12 cellular contexts compared by ENCODE assay signal in genomic region chr6:112269165-112269564, GRCh38. TPM values are rescaled to one million over a fixed set of nuclear protein-coding genes. Genes with fewer than 3 reads are reported as not detected.
A peak's percentile ranks its signal among the peaks of the same experiment; 100 is the strongest.
DNase-seq lines count a peak whose midpoint lies in the region; ATAC-seq and TF ChIP-seq lines count a peak whose summit lies in the region.
"Had no signal": no experiment of that assay in that cellular context is flagged by ENCODE, and none has a peak within 500 bp of the region (broad histone marks: within the 10 kb centered on the region; RNA-seq: fewer than 3 reads in every experiment).

No MANE protein-coding gene starts in this region.

- no peak overlapping the region for H3K4me3 Mint-ChIP-seq in CD8-positive, alpha-beta memory T cell
- no peak overlapping the region for H3K4me3 Mint-ChIP-seq in naive thymus-derived CD4-positive, alpha-beta T cell

- intact Hi-C loops in transverse colon (cut with DNase I; ENCODE audit: low total_unique reads): no loop called here
- intact Hi-C loops in naive thymus-derived CD4-positive, alpha-beta T cell (cut with micrococcal nuclease): no loop called here

- peaks cover 2 to 7% of the 10 kb centered on the region in 2 donors for H3K27me3 Mint-ChIP-seq in CD8-positive, alpha-beta memory T cell
- peaks cover 0 to 44% (median 9%) of the 10 kb centered on the region in 5 donors for H3K27me3 Mint-ChIP-seq in naive thymus-derived CD4-positive, alpha-beta T cell

- no peaks in the 10 kb centered on the region for H3K9me3 ChIP-seq in WERI-Rb-1 (ENCODE audit: severe bottlenecking)
- no peaks in the 10 kb centered on the region for H3K9me3 ChIP-seq in right atrium auricular region
- no peaks in the 10 kb centered on the region for H3K9me3 ChIP-seq in transverse colon
- H3K9me3 ChIP-seq in CD8-positive, alpha-beta memory T cell (ENCODE audit: low read length): no peaks in the 10 kb centered on the region
- H3K9me3 ChIP-seq in naive thymus-derived CD4-positive, alpha-beta T cell (ENCODE audit: control insufficient read depth in 2 of 3, low read length in 3 of 3): no peaks in the 10 kb centered on the region
- H3K9me3 ChIP-seq: adrenal gland had no signal

- H3K4me1 Mint-ChIP-seq in CD8-positive, alpha-beta memory T cell: peaks cover 9 to 16% (median 14%) of the 10 kb centered on the region in 3 donors
- peaks cover 0 to 2% (median 0%) of the 10 kb centered on the region in 7 donors for H3K4me1 Mint-ChIP-seq in naive thymus-derived CD4-positive, alpha-beta T cell

- H3K27me3 ChIP-seq in WERI-Rb-1 (ENCODE audit: insufficient read depth, low read depth, severe bottlenecking): no peaks in the 10 kb centered on the region
- no peaks in the 10 kb centered on the region for H3K27me3 ChIP-seq in right atrium auricular region
- H3K27me3 ChIP-seq in transverse colon: no peaks in the 10 kb centered on the region
- H3K27me3 ChIP-seq in CD8-positive, alpha-beta memory T cell (ENCODE audit: insufficient read depth, low read length, poor library complexity, severe bottlenecking): no peaks in the 10 kb centered on the region
- H3K27me3 ChIP-seq in naive thymus-derived CD4-positive, alpha-beta T cell (ENCODE audit: control insufficient read depth in 2 of 2, insufficient read depth in 2 of 2, low read length in 2 of 2): no peaks in the 10 kb centered on the region
- H3K27me3 ChIP-seq: adrenal gland had no signal

- no peaks in the 10 kb centered on the region for H3K36me3 ChIP-seq in WERI-Rb-1
- no peaks in the 10 kb centered on the region for H3K36me3 ChIP-seq in right atrium auricular region
- no peaks in the 10 kb centered on the region for H3K36me3 ChIP-seq in transverse colon
- no peaks in the 10 kb centered on the region for H3K36me3 ChIP-seq in CD8-positive, alpha-beta memory T cell (ENCODE audit: insufficient read depth, low read length)
- no peaks in the 10 kb centered on the region for H3K36me3 ChIP-seq in naive thymus-derived CD4-positive, alpha-beta T cell (ENCODE audit: control insufficient read depth in 2 of 3, insufficient read depth in 3 of 3, low read length in 3 of 3)
- H3K36me3 ChIP-seq: adrenal gland had no signal

- DNase-seq in NCI-H146 (lab: John Stamatoyannopoulos, UW): peak; percentile 20
- no peak for DNase-seq in NCI-H146 treated with DMSO at 0.1 percent for 48 hours (lab: John Stamatoyannopoulos, UW; ENCODE audit: unreplicated experiment)
- DNase-seq in WERI-Rb-1: no peak
- DNase-seq in right atrium auricular region (ENCODE audit: low spot score): no peak
- DNase-seq in transverse colon: no peak
- DNase-seq in CD8-positive, alpha-beta memory T cell: no peak
- no peak for DNase-seq in NCI-H187 treated with DMSO at 0.1 percent for 48 hours (lab: John Stamatoyannopoulos, UW)
- DNase-seq in naive thymus-derived CD4-positive, alpha-beta T cell: no peak
- DNase-seq: activated CD4-positive, alpha-beta T cell treated with anti-CD3 and anti-CD28 coated beads for 48 hours; NK-92 treated with Interleukin-12 subunit alpha and Interleukin-12 subunit beta, amount 100 ng/mL, for 24 hours; small intestine had no signal

- in situ Hi-C loops in transverse colon (cut with MboI; ENCODE audit: low pct_ligation_motif_present in 1 of 4, low pct_unique_long_range_greater_than_20kb in 1 of 4, low sequenced_read_pairs in 3 of 4): no loop called here

- no peaks in the 10 kb centered on the region for H3K9me3 Mint-ChIP-seq in CD8-positive, alpha-beta memory T cell
- peaks cover 0 to 4% (median 0%) of the 10 kb centered on the region in 11 donors for H3K9me3 Mint-ChIP-seq in naive thymus-derived CD4-positive, alpha-beta T cell

- ATAC-seq in naive thymus-derived CD4-positive, alpha-beta T cell: no peak

- peaks cover 0 to 26% of the 10 kb centered on the region in 2 donors for H3K4me1 ChIP-seq in right atrium auricular region
- H3K4me1 ChIP-seq in transverse colon: peaks cover 0 to 12% (median 4%) of the 10 kb centered on the region in 4 donors
- no peaks in the 10 kb centered on the region for H3K4me1 ChIP-seq in CD8-positive, alpha-beta memory T cell (ENCODE audit: insufficient read depth, low read length)
- H3K4me1 ChIP-seq in naive thymus-derived CD4-positive, alpha-beta T cell (ENCODE audit: control insufficient read depth in 2 of 2, insufficient read depth in 2 of 2, low read length in 2 of 2): no peaks in the 10 kb centered on the region

- POLR2A ChIA-PET in CD8-positive, alpha-beta memory T cell (lab: Charles Lee): no interaction called here
- POLR2A ChIA-PET in naive thymus-derived CD4-positive, alpha-beta T cell (lab: Charles Lee): interaction anchor here (1.0 kb wide), 1 partner anchor 24 kb away, joined by 7 read pairs; no protein-coding TSS in a partner anchor

- H3K27ac ChIP-seq in WERI-Rb-1 (no peak overlapping the region), right atrium auricular region (peak overlapping the region; percentile 53 to 70), transverse colon (peak overlapping the region; percentile 29 to 73 (median 54))
- no peak overlapping the region for H3K27ac ChIP-seq in CD8-positive, alpha-beta memory T cell (ENCODE audit: low read depth, low read length)
- H3K27ac ChIP-seq in naive thymus-derived CD4-positive, alpha-beta T cell (ENCODE audit: low read depth, low read length): no peak overlapping the region

- CTCF ChIA-PET in CD8-positive, alpha-beta memory T cell (lab: Charles Lee): interaction anchor here (1.0 kb wide), 1 partner anchor 12 kb away, joined by 3 read pairs; no protein-coding TSS in a partner anchor
- CTCF ChIA-PET in naive thymus-derived CD4-positive, alpha-beta T cell (lab: Charles Lee): no interaction called here

- TF ChIP-seq POLR2A in transverse colon (IDR thresholded peaks at IDR 0.05): no peak

- no peaks in the 10 kb centered on the region for H3K36me3 Mint-ChIP-seq in CD8-positive, alpha-beta memory T cell
- no peaks in the 10 kb centered on the region for H3K36me3 Mint-ChIP-seq in naive thymus-derived CD4-positive, alpha-beta T cell

- TF ChIP-seq EP300 in transverse colon (IDR thresholded peaks at IDR 0.05; ENCODE audit: low read depth): no peak

- 55 to 64% methylated on average over 4 of the region's 4 CpGs for WGBS in transverse colon (ENCODE audit: low coverage in 1 of 2), 2 donors

- no peak overlapping the region for H3K4me3 ChIP-seq in WERI-Rb-1 (ENCODE audit: low read depth, low read length)
- no peak overlapping the region for H3K4me3 ChIP-seq in right atrium auricular region
- no peak overlapping the region for H3K4me3 ChIP-seq in transverse colon
- no peak overlapping the region for H3K4me3 ChIP-seq in CD8-positive, alpha-beta memory T cell (ENCODE audit: low read length)
- H3K4me3 ChIP-seq in naive thymus-derived CD4-positive, alpha-beta T cell (ENCODE audit: low read length): no peak overlapping the region
- H3K4me3 ChIP-seq: adrenal gland had no signal

- H3K27ac Mint-ChIP-seq in CD8-positive, alpha-beta memory T cell: no peak overlapping the region
- H3K27ac Mint-ChIP-seq in naive thymus-derived CD4-positive, alpha-beta T cell: no peak overlapping the region

- peak; percentile 19; the same call in 1 of the 2 replicates for TF ChIP-seq CTCF in WERI-Rb-1 (IDR thresholded peaks at IDR 0.05; ENCODE audit: low read depth, low read length)
- peak in 1 of 2 donors; percentile 52 for TF ChIP-seq CTCF in right atrium auricular region (IDR thresholded peaks at IDR 0.05)
- peak in 2 of 5 experiments; percentile 5 to 15 for TF ChIP-seq CTCF in transverse colon (IDR thresholded peaks at IDR 0.05)

RNA-seq across cellular contexts. Expression of gene LAMA4, which starts 14.8 kb away (rescaled TPM):
- total RNA-seq in right atrium auricular region: 10 to 100 TPM; 37.2 to 47.1 TPM
- 10 to 100 TPM; 27.3 to 54.9 (median 40.1) TPM for total RNA-seq in transverse colon
- not detected for total RNA-seq in CD8-positive, alpha-beta memory T cell
- not detected for polyA plus RNA-seq in CD8-positive, alpha-beta memory T cell
- not detected for total RNA-seq in naive thymus-derived CD4-positive, alpha-beta T cell
- polyA plus RNA-seq in naive thymus-derived CD4-positive, alpha-beta T cell: not detected

Comparison
In these comparisons a context has a peak if more than half of its experiments do, and no peak if none do; other contexts are left out.
1. H3K27ac ChIP-seq: peak in right atrium auricular region (2 of 2) and transverse colon (4 of 4); none in WERI-Rb-1 (single experiment), CD8-positive, alpha-beta memory T cell (single experiment) and naive thymus-derived CD4-positive, alpha-beta T cell (single experiment).
2. RNA of gene LAMA4, which starts 14.8 kb away (total RNA-seq): 27.3 to 54.9 TPM in transverse colon and 37.2 to 47.1 TPM in right atrium auricular region; not detected in CD8-positive, alpha-beta memory T cell and not detected in naive thymus-derived CD4-positive, alpha-beta T cell; every median in the first group is over 10 times any median in the second.